ENCODE assay signal across 32 cellular contexts in the genomic region with DNA sequence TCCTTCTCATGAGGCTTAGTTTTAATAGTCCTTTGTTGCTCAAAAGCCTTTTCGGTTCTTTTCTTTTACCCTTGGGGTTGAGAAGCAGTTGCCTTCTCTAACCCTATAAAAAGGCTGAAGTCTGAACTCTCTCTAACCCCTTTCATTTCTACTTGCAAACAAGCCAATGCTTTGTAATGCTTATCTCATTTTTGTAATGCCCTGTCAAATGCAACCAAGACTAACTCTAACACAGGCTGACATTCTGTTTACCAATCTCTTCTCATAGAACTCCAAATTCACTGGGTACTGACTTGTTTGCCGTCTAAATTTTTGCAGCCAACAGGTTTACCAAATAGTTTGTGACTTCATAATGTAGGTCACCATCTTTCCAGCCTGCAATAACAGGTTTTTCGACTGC.
"Had no signal": no experiment of that assay in that cellular context is flagged by ENCODE, and none has a peak within 500 bp of the region (broad histone marks: within the 10 kb centered on the region; RNA-seq: fewer than 3 reads in every experiment).

No MANE protein-coding gene starts in this region.

- H3K27me3 ChIP-seq: brain microvascular endothelial cell, dorsolateral prefrontal cortex, esophagus muscularis mucosa, gastrocnemius medialis, heart right ventricle had no signal

- H3K36me3 Mint-ChIP-seq: activated naive CD4-positive, alpha-beta T cell treated with anti-CD3 and anti-CD28 coated beads, Interleukin-2, amount 10 ng/mL, durations not matched to agents 7 days and 5 days; activated naive CD4-positive, alpha-beta T cell treated with anti-CD3 and anti-CD28 coated beads, Interleukin-2, amount 50 U/mL, for 72 hours; activated naive CD8-positive, alpha-beta T cell treated with anti-CD3 and anti-CD28 coated beads, Interleukin-2, amount 10 ng/mL, durations not matched to agents 7 days and 5 days; WTC11 had no signal

- H3K4me3 Mint-ChIP-seq: activated CD4-positive, alpha-beta memory T cell treated with anti-CD3 and anti-CD28 coated beads, Interleukin-2, amount 10 ng/mL, durations not matched to agents 7 days and 5 days; activated CD4-positive, alpha-beta T cell treated with anti-CD3 and anti-CD28 coated beads, Interleukin-2, amount 10 ng/mL, durations not matched to agents 7 days and 5 days; activated naive CD4-positive, alpha-beta T cell treated with anti-CD3 and anti-CD28 coated beads, Interleukin-2, amount 10 ng/mL, durations not matched to agents 7 days and 5 days; activated naive CD8-positive, alpha-beta T cell treated with anti-CD3 and anti-CD28 coated beads, Interleukin-2, amount 10 ng/mL, durations not matched to agents 7 days and 5 days; activated T-cell treated with anti-CD3 and anti-CD28 coated beads, Interleukin-2, amount 50 U/mL, for 24 hours; activated T-cell treated with anti-CD3 and anti-CD28 coated beads, Interleukin-2, amount 50 U/mL, for 72 hours; central memory CD8-positive, alpha-beta T cell; dendritic cell treated with granulocyte-macrophage colony-stimulating factor and Interleukin-4, amounts not matched to agents 40 ng/mL and 50 ng/mL, for 4 days; endodermal cell; WTC11 had no signal

- H3K9me3 ChIP-seq: esophagus muscularis mucosa, gastrocnemius medialis, heart right ventricle had no signal

- DNase-seq: activated CD4-positive, alpha-beta memory T cell treated with anti-CD3 and anti-CD28 coated beads, Interleukin-2, amount 10 ng/mL, durations not matched to agents 7 days and 5 days; activated CD4-positive, alpha-beta T cell treated with anti-CD3 and anti-CD28 coated beads for 1 hour; activated CD4-positive, alpha-beta T cell treated with anti-CD3 and anti-CD28 coated beads for 4 hours; activated CD4-positive, alpha-beta T cell treated with anti-CD3 and anti-CD28 coated beads, Interleukin-2, amount 10 ng/mL, durations not matched to agents 7 days and 5 days; activated CD4-positive, alpha-beta T cell treated with anti-CD3 and anti-CD28 coated beads, Interleukin-2, amount 50 U/mL, for 4 hours; activated CD8-positive, alpha-beta memory T cell treated with anti-CD3 and anti-CD28 coated beads, Interleukin-2, amount 50 U/mL, for 48 hours; activated gamma-delta T cell; activated naive CD4-positive, alpha-beta T cell; activated naive CD4-positive, alpha-beta T cell treated with anti-CD3 and anti-CD28 coated beads, Interleukin-2, amount 10 ng/mL, durations not matched to agents 7 days and 5 days; activated naive CD8-positive, alpha-beta T cell treated with anti-CD3 and anti-CD28 coated beads, Interleukin-2, amount 10 ng/mL, durations not matched to agents 7 days and 5 days; activated T-cell treated with anti-CD3 and anti-CD28 coated beads for 4 hours; activated T-cell treated with anti-CD3 and anti-CD28 coated beads, Interleukin-2, amount 50 U/mL, for 24 hours; activated T-cell treated with anti-CD3 and anti-CD28 coated beads, Interleukin-2, amount 50 U/mL, for 72 hours; amniotic stem cell; anterior cingulate cortex; brain microvascular endothelial cell; dorsolateral prefrontal cortex; effector memory CD4-positive, alpha-beta T cell; endodermal cell; erythroblast; gastrocnemius medialis; heart right ventricle; T-helper 2 cell had no signal

- FAIRE-seq: astrocyte, bronchial epithelial cell had no signal

- H3K4me1 ChIP-seq: esophagus muscularis mucosa, gastrocnemius medialis, heart right ventricle had no signal

- ATAC-seq: activated naive CD4-positive, alpha-beta T cell treated with anti-CD3 and anti-CD28 coated beads, Interleukin-2, amount 50 U/mL, for 72 hours; activated T-cell treated with anti-CD3 and anti-CD28 coated beads, Interleukin-2, amount 50 U/mL, for 72 hours; gastrocnemius medialis; heart right ventricle; WTC11 had no signal

- H3K36me3 ChIP-seq: brain microvascular endothelial cell, esophagus muscularis mucosa, gastrocnemius medialis, heart right ventricle had no signal

- H3K27ac ChIP-seq: brain microvascular endothelial cell, coronary artery, dorsolateral prefrontal cortex, esophagus muscularis mucosa, gastrocnemius medialis, heart right ventricle, VCaP had no signal

- H3K4me1 Mint-ChIP-seq: activated CD4-positive, alpha-beta memory T cell treated with anti-CD3 and anti-CD28 coated beads, Interleukin-2, amount 10 ng/mL, durations not matched to agents 7 days and 5 days; activated CD4-positive, alpha-beta T cell treated with anti-CD3 and anti-CD28 coated beads, Interleukin-2, amount 10 ng/mL, durations not matched to agents 7 days and 5 days; activated naive CD4-positive, alpha-beta T cell treated with anti-CD3 and anti-CD28 coated beads, Interleukin-2, amount 10 ng/mL, durations not matched to agents 7 days and 5 days; activated naive CD8-positive, alpha-beta T cell treated with anti-CD3 and anti-CD28 coated beads, Interleukin-2, amount 10 ng/mL, durations not matched to agents 7 days and 5 days; central memory CD8-positive, alpha-beta T cell; endodermal cell had no signal

- H3K27ac Mint-ChIP-seq: activated CD4-positive, alpha-beta memory T cell treated with anti-CD3 and anti-CD28 coated beads, Interleukin-2, amount 10 ng/mL, durations not matched to agents 7 days and 5 days; activated CD4-positive, alpha-beta T cell treated with anti-CD3 and anti-CD28 coated beads, Interleukin-2, amount 10 ng/mL, durations not matched to agents 7 days and 5 days; activated naive CD4-positive, alpha-beta T cell treated with anti-CD3 and anti-CD28 coated beads, Interleukin-2, amount 10 ng/mL, durations not matched to agents 7 days and 5 days; activated naive CD4-positive, alpha-beta T cell treated with anti-CD3 and anti-CD28 coated beads, Interleukin-2, amount 50 U/mL, for 72 hours; activated naive CD8-positive, alpha-beta T cell treated with anti-CD3 and anti-CD28 coated beads, Interleukin-2, amount 10 ng/mL, durations not matched to agents 7 days and 5 days; activated T-cell treated with anti-CD3 and anti-CD28 coated beads, Interleukin-2, amount 50 U/mL, for 24 hours; activated T-cell treated with anti-CD3 and anti-CD28 coated beads, Interleukin-2, amount 50 U/mL, for 72 hours; dendritic cell treated with granulocyte-macrophage colony-stimulating factor and Interleukin-4, amounts not matched to agents 40 ng/mL and 50 ng/mL, for 4 days; endodermal cell; WTC11 had no signal

- H3K4me3 ChIP-seq: coronary artery, dorsolateral prefrontal cortex, esophagus muscularis mucosa, gastrocnemius medialis, heart right ventricle had no signal

- H3K9me3 Mint-ChIP-seq: activated CD4-positive, alpha-beta memory T cell treated with anti-CD3 and anti-CD28 coated beads, Interleukin-2, amount 10 ng/mL, durations not matched to agents 7 days and 5 days; activated CD4-positive, alpha-beta T cell treated with anti-CD3 and anti-CD28 coated beads, Interleukin-2, amount 10 ng/mL, durations not matched to agents 7 days and 5 days; activated naive CD4-positive, alpha-beta T cell treated with anti-CD3 and anti-CD28 coated beads, Interleukin-2, amount 10 ng/mL, durations not matched to agents 7 days and 5 days; activated naive CD8-positive, alpha-beta T cell treated with anti-CD3 and anti-CD28 coated beads, Interleukin-2, amount 10 ng/mL, durations not matched to agents 7 days and 5 days; activated T-cell treated with anti-CD3 and anti-CD28 coated beads, Interleukin-2, amount 50 U/mL, for 24 hours; activated T-cell treated with anti-CD3 and anti-CD28 coated beads, Interleukin-2, amount 50 U/mL, for 72 hours; central memory CD8-positive, alpha-beta T cell; dendritic cell treated with granulocyte-macrophage colony-stimulating factor and Interleukin-4, amounts not matched to agents 40 ng/mL and 50 ng/mL, for 4 days; endodermal cell; WTC11 had no signal

- H3K27me3 Mint-ChIP-seq: activated CD4-positive, alpha-beta memory T cell treated with anti-CD3 and anti-CD28 coated beads, Interleukin-2, amount 10 ng/mL, durations not matched to agents 7 days and 5 days; activated naive CD4-positive, alpha-beta T cell treated with anti-CD3 and anti-CD28 coated beads, Interleukin-2, amount 10 ng/mL, durations not matched to agents 7 days and 5 days; activated naive CD8-positive, alpha-beta T cell treated with anti-CD3 and anti-CD28 coated beads, Interleukin-2, amount 10 ng/mL, durations not matched to agents 7 days and 5 days; activated T-cell treated with anti-CD3 and anti-CD28 coated beads, Interleukin-2, amount 50 U/mL, for 24 hours; central memory CD8-positive, alpha-beta T cell; dendritic cell treated with granulocyte-macrophage colony-stimulating factor and Interleukin-4, amounts not matched to agents 40 ng/mL and 50 ng/mL, for 4 days had no signal
